In genomic region chr2:45938649-45939511, GRCh38 we compare ENCODE assay signal across 8 cellular contexts.
DNase-seq lines count a peak whose midpoint lies in the region; ATAC-seq and TF ChIP-seq lines count a peak whose summit lies in the region.

No MANE protein-coding gene starts in this region.

- H2AFZ ChIP-seq in osteoblast (ENCODE audit: low read length) = peak overlapping the region; percentile 7
- H2AFZ ChIP-seq in OCI-LY7 (ENCODE audit: low read length) = no peak overlapping the region

- H3K36me3 ChIP-seq in osteoblast (ENCODE audit: insufficient read depth, low read length) (no peaks in the 10 kb centered on the region), OCI-LY7 (ENCODE audit: insufficient read depth, low read length) (no peaks in the 10 kb centered on the region)

- H3K79me2 ChIP-seq in osteoblast (ENCODE audit: insufficient read depth, low read length) (no peaks in the 10 kb centered on the region), OCI-LY7 (ENCODE audit: insufficient read depth, low read depth, low read length) (no peaks in the 10 kb centered on the region)

- POLR2A ChIA-PET in OCI-LY7 (lab: Charles Lee) = no interaction called here

- CTCF ChIA-PET in OCI-LY7 (lab: Charles Lee; ENCODE audit: unreplicated experiment) = no interaction called here

- H3K4me2 ChIP-seq in osteoblast (ENCODE audit: insufficient read depth, low read length) (peak overlapping the region; percentile 71), OCI-LY7 (ENCODE audit: low read length) (no peak overlapping the region)

- peak; percentile 99 for DNase-seq in NCI-H226
- peak; percentile 81 for DNase-seq in osteoblast (ENCODE audit: insufficient read length, low spot score, missing footprints)
- DNase-seq in occipital lobe (lab: John Stamatoyannopoulos, UW) = no peak
- DNase-seq in activated T-helper 1 cell treated with anti-CD3 and anti-CD28 coated beads, Interleukin-12 subunit alpha, Interleukin-12 subunit beta, Interleukin-2, Interleukin-4 antibody, amounts not matched to agents 30 ng/mL and 10 ng/mL and 1 ng/mL, durations not matched to agents 14 hours and 24 hours and 36 hours (ENCODE audit: low spot score) = no peak
- DNase-seq in effector CD8-positive, alpha-beta T cell (lab: John Stamatoyannopoulos, UW) = no peak
- DNase-seq in OCI-LY7 (ENCODE audit: low spot score) = no peak

- H3K4me1 ChIP-seq in osteoblast (ENCODE audit: insufficient read depth, low read length) (peaks cover 38% of the 10 kb centered on the region), OCI-LY7 (ENCODE audit: insufficient read depth, low read length, poor library complexity, severe bottlenecking) (peaks cover 5% of the 10 kb centered on the region)

- TF ChIP-seq CTCF in C4-2B (conservative IDR thresholded peaks at IDR 0.05) (no peak), osteoblast (IDR thresholded peaks at IDR 0.05; ENCODE audit: extremely low read depth, low read depth, low read length) (no peak), OCI-LY7 (conservative IDR thresholded peaks at IDR 0.05; ENCODE audit: low read length) (no peak)

- intact Hi-C loops in activated T-helper 1 cell treated with anti-CD3 and anti-CD28 coated beads, Interleukin-12 subunit alpha, Interleukin-12 subunit beta, Interleukin-2, Interleukin-4 antibody, amounts not matched to agents 30 ng/mL and 10 ng/mL and 1 ng/mL, durations not matched to agents 14 hours and 24 hours and 36 hours (cut with micrococcal nuclease) = loop anchor here (5.0 kb wide), 1 partner anchor 97 kb away; no protein-coding TSS in a partner anchor
- intact Hi-C loops in OCI-LY7 (cut with micrococcal nuclease; ENCODE audit: unreplicated experiment) = loop anchor here (5.0 kb wide), 2 partner anchors 162 to 212 kb away; no protein-coding TSS in a partner anchor

- H3K27ac Mint-ChIP-seq in activated T-helper 1 cell treated with anti-CD3 and anti-CD28 coated beads, Interleukin-12 subunit alpha, Interleukin-12 subunit beta, Interleukin-2, Interleukin-4 antibody, amounts not matched to agents 30 ng/mL and 10 ng/mL and 1 ng/mL, durations not matched to agents 14 hours and 24 hours and 36 hours = no peak overlapping the region

- no peaks in the 10 kb centered on the region for H3K9me2 ChIP-seq in OCI-LY7 (ENCODE audit: insufficient read depth, low read length)

- H3K4me3 Mint-ChIP-seq in activated T-helper 1 cell treated with anti-CD3 and anti-CD28 coated beads, Interleukin-12 subunit alpha, Interleukin-12 subunit beta, Interleukin-2, Interleukin-4 antibody, amounts not matched to agents 30 ng/mL and 10 ng/mL and 1 ng/mL, durations not matched to agents 14 hours and 24 hours and 36 hours = no peak overlapping the region

- H3K27me3 Mint-ChIP-seq in activated T-helper 1 cell treated with anti-CD3 and anti-CD28 coated beads, Interleukin-12 subunit alpha, Interleukin-12 subunit beta, Interleukin-2, Interleukin-4 antibody, amounts not matched to agents 30 ng/mL and 10 ng/mL and 1 ng/mL, durations not matched to agents 14 hours and 24 hours and 36 hours (ENCODE audit: insufficient read depth) = no peaks in the 10 kb centered on the region

- no peaks in the 10 kb centered on the region for H3K27me3 ChIP-seq in osteoblast (ENCODE audit: insufficient read depth, low read length)

- peaks cover 4% of the 10 kb centered on the region for H3K4me1 Mint-ChIP-seq in activated T-helper 1 cell treated with anti-CD3 and anti-CD28 coated beads, Interleukin-12 subunit alpha, Interleukin-12 subunit beta, Interleukin-2, Interleukin-4 antibody, amounts not matched to agents 30 ng/mL and 10 ng/mL and 1 ng/mL, durations not matched to agents 14 hours and 24 hours and 36 hours (ENCODE audit: low read depth)

- no peaks in the 10 kb centered on the region for H4K20me1 ChIP-seq in osteoblast (ENCODE audit: insufficient read depth, low read length)
- H4K20me1 ChIP-seq in OCI-LY7 (ENCODE audit: insufficient read depth, low read length) = no peaks in the 10 kb centered on the region

- no TSS peak for BruUV-seq in OCI-LY7 (replicated peaks; lab: Mats Ljungman, UMichigan)

- H3K36me3 Mint-ChIP-seq in activated T-helper 1 cell treated with anti-CD3 and anti-CD28 coated beads, Interleukin-12 subunit alpha, Interleukin-12 subunit beta, Interleukin-2, Interleukin-4 antibody, amounts not matched to agents 30 ng/mL and 10 ng/mL and 1 ng/mL, durations not matched to agents 14 hours and 24 hours and 36 hours (ENCODE audit: low read depth) = no peaks in the 10 kb centered on the region

- H3K4me3 ChIP-seq in osteoblast (ENCODE audit: insufficient read depth, low read length) (peak overlapping the region; percentile 32), OCI-LY7 (ENCODE audit: low read depth, low read length, poor library complexity, severe bottlenecking) (no peak overlapping the region)

- H3K9me3 ChIP-seq in osteoblast (ENCODE audit: low read depth, low read length) (no peaks in the 10 kb centered on the region), OCI-LY7 (ENCODE audit: low read length) (no peaks in the 10 kb centered on the region)

- ATAC-seq in esophagus mucosa = peak; percentile 92

- H3K9me3 Mint-ChIP-seq in activated T-helper 1 cell treated with anti-CD3 and anti-CD28 coated beads, Interleukin-12 subunit alpha, Interleukin-12 subunit beta, Interleukin-2, Interleukin-4 antibody, amounts not matched to agents 30 ng/mL and 10 ng/mL and 1 ng/mL, durations not matched to agents 14 hours and 24 hours and 36 hours = no peaks in the 10 kb centered on the region

- H3K27ac ChIP-seq in C4-2B (peak overlapping the region; percentile 52), osteoblast (ENCODE audit: low read depth, low read length) (peak overlapping the region; percentile 65), OCI-LY7 (ENCODE audit: low read depth, low read length, poor library complexity, severe bottlenecking) (no peak overlapping the region)

Comparison
In these comparisons a context has a peak if more than half of its experiments do, and no peak if none do; other contexts are left out.
1. DNase-seq: peak in NCI-H226 (single experiment) and osteoblast (single experiment); none in occipital lobe (single experiment), activated T-helper 1 cell treated with anti-CD3 and anti-CD28 coated beads, Interleukin-12 subunit alpha, Interleukin-12 subunit beta, Interleukin-2, Interleukin-4 antibody, amounts not matched to agents 30 ng/mL and 10 ng/mL and 1 ng/mL, durations not matched to agents 14 hours and 24 hours and 36 hours (single experiment), effector CD8-positive, alpha-beta T cell (single experiment) and OCI-LY7 (single experiment).